ENCODE assay signal across 23 cellular contexts in genomic region chr5:81747030-81747429, GRCh38.
"Had no signal": no experiment of that assay in that cellular context is flagged by ENCODE, and none has a peak within 500 bp of the region (broad histone marks: within the 10 kb centered on the region; RNA-seq: fewer than 3 reads in every experiment).

No MANE protein-coding gene starts in this region.

- FAIRE-seq: kidney had no signal

- H3K36me3 ChIP-seq: breast epithelium, gastrocnemius medialis, heart left ventricle, prostate gland, tibial nerve, uterus had no signal

- H3K9me3 Mint-ChIP-seq: activated CD4-positive, alpha-beta T cell treated with anti-CD3 and anti-CD28 coated beads, Interleukin-2, amount 10 ng/mL, durations not matched to agents 24 days and 14 days; activated CD8-positive, alpha-beta T cell treated with anti-CD3 and anti-CD28 coated beads for 36 hours; activated naive CD8-positive, alpha-beta T cell treated with anti-CD3 and anti-CD28 coated beads, Interleukin-2, amount 50 U/mL, for 24 hours; activated T-cell treated with anti-CD3 and anti-CD28 coated beads, Interleukin-2, amount 50 U/mL, for 24 hours; activated T-helper 2 cell treated with anti-CD3 and anti-CD28 coated beads, Interferon-gamma antibody, Interleukin-2, Interleukin-4, amounts not matched to agents 10 μg/mL and 5 μg/mL and 100 μg/mL, durations not matched to agents 14 hours and 24 hours and 36 hours; mesothelial cell of epicardium; nephron progenitor cell had no signal

- H3K27me3 Mint-ChIP-seq: activated naive CD8-positive, alpha-beta T cell treated with anti-CD3 and anti-CD28 coated beads, Interleukin-2, amount 50 U/mL, for 24 hours; activated T-cell treated with anti-CD3 and anti-CD28 coated beads, Interleukin-2, amount 50 U/mL, for 24 hours had no signal

- DNase-seq: activated CD4-positive, alpha-beta T cell treated with anti-CD3 and anti-CD28 coated beads, Interleukin-2, amount 10 ng/mL, durations not matched to agents 24 days and 14 days; activated CD8-positive, alpha-beta T cell treated with anti-CD3 and anti-CD28 coated beads for 36 hours; activated naive CD4-positive, alpha-beta T cell treated with Interleukin-2 at 50 U/mL for 16 hours; activated naive CD8-positive, alpha-beta T cell treated with anti-CD3 and anti-CD28 coated beads, Interleukin-2, amount 50 U/mL, for 24 hours; activated T-cell treated with anti-CD3 and anti-CD28 coated beads, Interleukin-2, amount 50 U/mL, for 24 hours; aorta; gastrocnemius medialis; heart left ventricle; kidney; nephron progenitor cell; right cardiac atrium; stimulated activated CD4-positive, alpha-beta T cell treated with anti-CD3 and anti-CD28 coated beads, Interleukin-2, amount 100 ng/mL, for 24 hours; stimulated activated naive CD8-positive, alpha-beta T cell treated with anti-CD3 and anti-CD28 coated beads, Interleukin-15, Interleukin-2, amounts not matched to agents 100 U/mL and 50 U/mL, for 24 hours; substantia nigra; uterus had no signal

- ATAC-seq: activated CD8-positive, alpha-beta T cell treated with anti-CD3 and anti-CD28 coated beads for 36 hours; activated naive CD8-positive, alpha-beta T cell treated with anti-CD3 and anti-CD28 coated beads, Interleukin-2, amount 50 U/mL, for 24 hours; gastrocnemius medialis; heart left ventricle; left lobe of liver; right cardiac atrium; stimulated activated naive CD8-positive, alpha-beta T cell treated with anti-CD3 and anti-CD28 coated beads, Interleukin-15, Interleukin-2, amounts not matched to agents 100 U/mL and 50 U/mL, for 24 hours had no signal

- H3K27ac ChIP-seq: breast epithelium, coronary artery, gastrocnemius medialis, heart left ventricle, prostate gland, tibial nerve had no signal

- H3K4me3 ChIP-seq: breast epithelium, coronary artery, gastrocnemius medialis, heart left ventricle, lung, prostate gland, tibial nerve, uterus had no signal

- H3K36me3 Mint-ChIP-seq: mesothelial cell of epicardium had no signal

- H3K4me3 Mint-ChIP-seq: activated CD4-positive, alpha-beta T cell treated with anti-CD3 and anti-CD28 coated beads, Interleukin-2, amount 10 ng/mL, durations not matched to agents 24 days and 14 days; activated CD8-positive, alpha-beta T cell treated with anti-CD3 and anti-CD28 coated beads for 36 hours; activated naive CD8-positive, alpha-beta T cell treated with anti-CD3 and anti-CD28 coated beads, Interleukin-2, amount 50 U/mL, for 24 hours; activated T-cell treated with anti-CD3 and anti-CD28 coated beads, Interleukin-2, amount 50 U/mL, for 24 hours; mesothelial cell of epicardium had no signal

- H3K27ac Mint-ChIP-seq: activated CD4-positive, alpha-beta T cell treated with anti-CD3 and anti-CD28 coated beads, Interleukin-2, amount 10 ng/mL, durations not matched to agents 24 days and 14 days; activated CD8-positive, alpha-beta T cell treated with anti-CD3 and anti-CD28 coated beads for 36 hours; activated naive CD8-positive, alpha-beta T cell treated with anti-CD3 and anti-CD28 coated beads, Interleukin-2, amount 50 U/mL, for 24 hours; activated T-cell treated with anti-CD3 and anti-CD28 coated beads, Interleukin-2, amount 50 U/mL, for 24 hours; activated T-helper 2 cell treated with anti-CD3 and anti-CD28 coated beads, Interferon-gamma antibody, Interleukin-2, Interleukin-4, amounts not matched to agents 10 μg/mL and 5 μg/mL and 100 μg/mL, durations not matched to agents 14 hours and 24 hours and 36 hours; mesothelial cell of epicardium; nephron progenitor cell had no signal

- H3K4me1 ChIP-seq: breast epithelium had no signal

- H3K9me3 ChIP-seq: breast epithelium, gastrocnemius medialis, heart left ventricle, prostate gland, tibial nerve, uterus had no signal
